In genomic region chr17:75315541-75316243, GRCh38 we compare ENCODE assay signal across 1 cellular context.
TF ChIP-seq lines count a peak whose summit lies in the region.

No MANE protein-coding gene starts in this region.

TF ChIP-seq in IMR-90, 13 proteins besides CTCF, POLR2A, EP300 and RAD21:
- TF ChIP-seq RFX5 (IDR thresholded peaks at IDR 0.05; ENCODE audit: low read depth, low read length) (no peak), CEBPB (IDR thresholded peaks at IDR 0.05; ENCODE audit: low read depth, low read length) (no peak), FOS (IDR thresholded peaks at IDR 0.05; ENCODE audit: low read depth, low read length) (no peak), SMC3 (IDR thresholded peaks at IDR 0.05; ENCODE audit: low read depth, low read length) (no peak), MXI1 (IDR thresholded peaks at IDR 0.05; ENCODE audit: borderline replicate concordance, low read depth, low read length) (no peak), MAFK (IDR thresholded peaks at IDR 0.05; ENCODE audit: low read depth, low read length) (no peak), RCOR1 (IDR thresholded peaks at IDR 0.05; ENCODE audit: insufficient replicate concordance, low read length) (no peak), NFE2L2 (IDR thresholded peaks at IDR 0.05; ENCODE audit: low read depth, low read length) (no peak), MAZ (IDR thresholded peaks at IDR 0.05; ENCODE audit: borderline replicate concordance, low read depth, low read length) (no peak), CHD1 (IDR thresholded peaks at IDR 0.05; ENCODE audit: low read depth, low read length) (no peak), BHLHE40 (IDR thresholded peaks at IDR 0.05; ENCODE audit: low read depth, low read length) (no peak)
- TF ChIP-seq, protein P1, sequence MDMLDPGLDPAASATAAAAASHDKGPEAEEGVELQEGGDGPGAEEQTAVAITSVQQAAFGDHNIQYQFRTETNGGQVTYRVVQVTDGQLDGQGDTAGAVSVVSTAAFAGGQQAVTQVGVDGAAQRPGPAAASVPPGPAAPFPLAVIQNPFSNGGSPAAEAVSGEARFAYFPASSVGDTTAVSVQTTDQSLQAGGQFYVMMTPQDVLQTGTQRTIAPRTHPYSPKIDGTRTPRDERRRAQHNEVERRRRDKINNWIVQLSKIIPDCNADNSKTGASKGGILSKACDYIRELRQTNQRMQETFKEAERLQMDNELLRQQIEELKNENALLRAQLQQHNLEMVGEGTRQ (IDR thresholded peaks at IDR 0.05; ENCODE audit: low read depth, low read length), result no peak
- TF ChIP-seq, protein P2, sequence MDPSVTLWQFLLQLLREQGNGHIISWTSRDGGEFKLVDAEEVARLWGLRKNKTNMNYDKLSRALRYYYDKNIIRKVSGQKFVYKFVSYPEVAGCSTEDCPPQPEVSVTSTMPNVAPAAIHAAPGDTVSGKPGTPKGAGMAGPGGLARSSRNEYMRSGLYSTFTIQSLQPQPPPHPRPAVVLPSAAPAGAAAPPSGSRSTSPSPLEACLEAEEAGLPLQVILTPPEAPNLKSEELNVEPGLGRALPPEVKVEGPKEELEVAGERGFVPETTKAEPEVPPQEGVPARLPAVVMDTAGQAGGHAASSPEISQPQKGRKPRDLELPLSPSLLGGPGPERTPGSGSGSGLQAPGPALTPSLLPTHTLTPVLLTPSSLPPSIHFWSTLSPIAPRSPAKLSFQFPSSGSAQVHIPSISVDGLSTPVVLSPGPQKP (IDR thresholded peaks at IDR 0.05; ENCODE audit: borderline replicate concordance, low read depth, low read length), result no peak
